27 cellular contexts compared by ENCODE assay signal in genomic region chr3:38636881-38637280, GRCh38. TPM values are rescaled to one million over a fixed set of nuclear protein-coding genes. Genes with fewer than 3 reads are reported as not detected.
"Had no signal": no experiment of that assay in that cellular context is flagged by ENCODE, and none has a peak within 500 bp of the region (broad histone marks: within the 10 kb centered on the region; RNA-seq: fewer than 3 reads in every experiment).

No MANE protein-coding gene starts in this region.

- DNase-seq: colonic mucosa; dermis blood vessel endothelial cell; effector memory CD4-positive, alpha-beta T cell; foreskin keratinocyte; hypothalamus; immature natural killer cell; islet precursor cell; left ventricle myocardium superior; lower lobe of right lung; naive thymus-derived CD8-positive, alpha-beta T cell; nephron progenitor cell; stimulated activated CD4-positive, alpha-beta T cell treated with anti-CD3 and anti-CD28 coated beads, Interleukin-2, amount 100 ng/mL, for 24 hours; stimulated activated CD4-positive, alpha-beta T cell treated with anti-CD3 and anti-CD28 coated beads, Interleukin-4, amount 100 ng/mL, for 24 hours; stimulated activated naive CD8-positive, alpha-beta T cell treated with anti-CD3 and anti-CD28 coated beads, Interleukin-15, Interleukin-2, amounts not matched to agents 100 U/mL and 50 U/mL, for 24 hours; substantia nigra; upper lobe of left lung had no signal

- FAIRE-seq: endothelial cell of umbilical vein, urothelium cell line had no signal

- H3K4me1 Mint-ChIP-seq: immature natural killer cell; stimulated activated memory B cell treated with anti-CD40 and anti-IgM and Interleukin-4, amounts not matched to agents 10 μg/mL and 1 μg/mL and 100 μg/mL, for 72 hours had no signal

- H3K79me2 ChIP-seq: parathyroid adenoma had no signal

- H3K9me3 ChIP-seq: colonic mucosa, esophagus muscularis mucosa, gastroesophageal sphincter, lower lobe of right lung, neutrophil, thoracic aorta, tibial nerve, upper lobe of left lung had no signal

- H3K4me3 Mint-ChIP-seq: immature natural killer cell; naive thymus-derived CD8-positive, alpha-beta T cell; nephron progenitor cell; stimulated activated memory B cell treated with anti-CD40 and anti-IgM and Interleukin-4, amounts not matched to agents 10 μg/mL and 1 μg/mL and 100 μg/mL, for 72 hours had no signal

- H3K4me1 ChIP-seq: colonic mucosa, foreskin keratinocyte, gastroesophageal sphincter, lower lobe of right lung, parathyroid adenoma, tibial nerve, upper lobe of left lung had no signal

- H3K9me3 Mint-ChIP-seq: immature natural killer cell; naive thymus-derived CD8-positive, alpha-beta T cell; nephron progenitor cell; stimulated activated memory B cell treated with anti-CD40 and anti-IgM and Interleukin-4, amounts not matched to agents 10 μg/mL and 1 μg/mL and 100 μg/mL, for 72 hours had no signal

- H3K36me3 Mint-ChIP-seq: immature natural killer cell; naive thymus-derived CD8-positive, alpha-beta T cell; stimulated activated memory B cell treated with anti-CD40 and anti-IgM and Interleukin-4, amounts not matched to agents 10 μg/mL and 1 μg/mL and 100 μg/mL, for 72 hours had no signal

- H3K27me3 ChIP-seq: colonic mucosa, tibial nerve, upper lobe of left lung had no signal

- H2AFZ ChIP-seq: parathyroid adenoma had no signal

- H3K27ac Mint-ChIP-seq: immature natural killer cell; naive thymus-derived CD8-positive, alpha-beta T cell; nephron progenitor cell; progenitor cell of endocrine pancreas; stimulated activated memory B cell treated with anti-CD40 and anti-IgM and Interleukin-4, amounts not matched to agents 10 μg/mL and 1 μg/mL and 100 μg/mL, for 72 hours had no signal

- H3K27ac ChIP-seq: colonic mucosa, esophagus muscularis mucosa, foreskin keratinocyte, gastroesophageal sphincter, lower lobe of right lung, neutrophil, parathyroid adenoma, thoracic aorta, tibial nerve, upper lobe of left lung had no signal

- H3K4me2 ChIP-seq: smooth muscle cell had no signal

- H3K36me3 ChIP-seq: colonic mucosa, gastroesophageal sphincter, lower lobe of right lung, neutrophil, thoracic aorta, upper lobe of left lung had no signal

- H3K9ac ChIP-seq: parathyroid adenoma had no signal

- ATAC-seq: foreskin keratinocyte; gastroesophageal sphincter; left ventricle myocardium superior; lower lobe of right lung; naive thymus-derived CD8-positive, alpha-beta T cell; stimulated activated naive CD8-positive, alpha-beta T cell treated with anti-CD3 and anti-CD28 coated beads, Interleukin-15, Interleukin-2, amounts not matched to agents 100 U/mL and 50 U/mL, for 24 hours had no signal

- H3K4me3 ChIP-seq: colonic mucosa, esophagus muscularis mucosa, gastroesophageal sphincter, lower lobe of right lung, smooth muscle cell, thoracic aorta, tibial nerve, upper lobe of left lung had no signal

RNA-seq across cellular contexts. Expression of gene SCN5A, which starts 12.6 kb away (rescaled TPM):
- polyA plus RNA-seq: immature natural killer cell; naive thymus-derived CD8-positive, alpha-beta T cell had no signal
